Comparison of ENCODE assay signal across 23 cellular contexts in the genomic region with DNA sequence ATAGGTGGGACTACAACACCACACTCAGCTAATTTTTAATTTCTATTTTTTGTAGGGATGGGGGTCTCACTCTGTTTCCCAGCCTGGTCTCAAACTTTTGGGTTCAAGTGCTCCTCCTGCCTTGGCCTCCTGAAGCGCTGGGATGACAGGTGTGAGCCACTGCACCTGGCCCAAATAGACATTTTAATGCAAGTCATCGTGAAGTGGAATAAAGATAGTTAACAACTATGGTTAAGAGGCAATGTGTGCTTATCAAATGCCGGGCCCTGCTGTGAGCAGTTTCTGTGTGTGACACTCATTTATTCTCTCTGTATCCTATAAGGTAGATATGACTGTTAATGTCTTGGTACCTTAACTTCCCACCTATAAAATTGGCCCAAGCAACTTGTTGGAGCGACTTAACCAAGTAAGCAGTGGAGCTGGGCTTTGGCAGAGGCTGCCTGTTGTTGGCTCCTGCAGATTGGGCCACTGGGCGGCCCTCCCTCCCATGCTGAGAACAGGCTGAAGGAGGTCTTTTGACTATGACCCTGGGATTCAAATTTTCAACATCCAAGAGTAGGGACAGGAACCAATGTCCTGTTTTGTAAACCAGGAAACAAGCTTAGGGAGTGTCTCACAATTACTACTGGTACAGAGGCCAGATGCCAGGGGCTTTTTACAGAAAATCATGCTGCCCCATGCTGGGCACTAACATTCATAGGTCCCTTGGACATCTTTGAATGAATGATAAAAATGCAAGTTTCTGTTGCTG.
"Had no signal": no experiment of that assay in that cellular context is flagged by ENCODE, and none has a peak within 500 bp of the region (broad histone marks: within the 10 kb centered on the region; RNA-seq: fewer than 3 reads in every experiment).

No MANE protein-coding gene starts in this region.

- H3K27me3 ChIP-seq: body of pancreas, sigmoid colon had no signal

- H3K79me2 ChIP-seq: parathyroid adenoma had no signal

- H2AFZ ChIP-seq: parathyroid adenoma had no signal

- H3K9ac ChIP-seq: parathyroid adenoma had no signal

- H3K9me3 ChIP-seq: body of pancreas, lower lobe of right lung, sigmoid colon, thoracic aorta had no signal

- DNase-seq: activated CD4-positive, alpha-beta T cell treated with anti-CD3 and anti-CD28 coated beads for 48 hours; activated CD4-positive, CD25-positive, alpha-beta regulatory T cell; activated CD8-positive, alpha-beta T cell treated with anti-CD3 and anti-CD28 coated beads for 36 hours; activated naive CD4-positive, alpha-beta T cell treated with Interleukin-2 at 50 U/mL for 16 hours; activated naive CD8-positive, alpha-beta T cell treated with anti-CD3 and anti-CD28 coated beads, Interleukin-2, amount 10 ng/mL, durations not matched to agents 7 days and 5 days; activated T-cell treated with anti-CD3 and anti-CD28 coated beads, Interleukin-2, amount 50 U/mL, for 1 hour; body of pancreas; central memory CD4-positive, alpha-beta T cell; erythroblast; foreskin melanocyte; hypothalamus; left colon; lower lobe of right lung; natural killer cell; sigmoid colon; stimulated activated CD4-positive, alpha-beta T cell treated with anti-CD3 and anti-CD28 coated beads, Interleukin-4, amount 100 ng/mL, for 24 hours; stimulated activated naive B cell treated with anti-CD40 and anti-IgM and Interleukin-4, amounts not matched to agents 10 μg/mL and 1 μg/mL and 100 μg/mL, for 72 hours; T-helper 1 cell; T-helper 9 cell had no signal

- H3K4me3 ChIP-seq: body of pancreas, coronary artery, lower lobe of right lung, sigmoid colon, thoracic aorta had no signal

- ATAC-seq: activated CD8-positive, alpha-beta T cell treated with anti-CD3 and anti-CD28 coated beads for 36 hours; activated T-helper 17 cell treated with anti-CD3 and anti-CD28 coated beads, Interleukin-2, amount 50 U/mL, for 72 hours; body of pancreas; left colon; lower lobe of right lung; natural killer cell; stimulated activated naive B cell treated with anti-CD40 and anti-IgM and Interleukin-4, amounts not matched to agents 10 μg/mL and 1 μg/mL and 100 μg/mL, for 72 hours had no signal

- H3K36me3 ChIP-seq: lower lobe of right lung, sigmoid colon, thoracic aorta had no signal

- H3K27ac ChIP-seq: body of pancreas, coronary artery, lower lobe of right lung, parathyroid adenoma, sigmoid colon, thoracic aorta had no signal

- H3K4me1 ChIP-seq: body of pancreas, lower lobe of right lung, parathyroid adenoma had no signal
